In the genomic region with DNA sequence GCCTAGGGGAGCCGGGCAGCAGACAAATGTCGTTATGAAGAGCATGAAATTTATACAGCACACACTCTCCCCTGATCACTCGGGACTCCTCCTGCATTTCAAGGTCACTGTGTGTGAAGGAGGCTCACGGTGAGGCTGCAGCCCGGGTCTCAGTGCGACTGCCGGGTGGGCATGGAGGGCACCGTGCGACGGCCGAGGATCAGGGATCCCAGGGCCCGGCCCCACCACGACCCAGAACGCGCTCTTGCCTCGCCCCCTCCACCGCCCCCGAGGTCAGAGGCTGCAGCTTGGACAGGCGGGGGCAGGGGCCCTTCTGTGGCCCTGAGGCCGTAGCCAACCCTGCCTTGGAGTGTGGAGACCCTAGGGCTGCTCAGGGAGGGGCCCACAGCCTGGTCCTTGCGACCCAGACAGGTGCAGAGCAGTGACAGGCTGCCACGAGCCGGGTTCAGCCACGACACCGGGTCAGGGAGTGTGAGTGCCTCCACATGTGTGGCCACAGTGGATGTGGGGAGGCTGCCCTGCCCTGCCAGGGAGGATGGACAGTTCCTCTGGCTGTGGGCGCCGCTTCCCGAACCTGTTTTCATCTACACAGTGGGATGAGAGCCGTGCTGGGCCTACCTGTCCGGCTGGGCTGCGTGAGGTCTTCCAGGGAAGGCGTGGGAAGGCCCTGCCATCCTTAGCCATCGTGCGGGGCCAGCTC, we compare ENCODE assay signal across 18 cellular contexts.
A peak's percentile ranks its signal among the peaks of the same experiment; 100 is the strongest.
DNase-seq lines count a peak whose midpoint lies in the region; ATAC-seq, FAIRE-seq and TF ChIP-seq lines count a peak whose summit lies in the region.
"Had no signal": no experiment of that assay in that cellular context is flagged by ENCODE, and none has a peak within 500 bp of the region (broad histone marks: within the 10 kb centered on the region; RNA-seq: fewer than 3 reads in every experiment).

No MANE protein-coding gene starts in this region.

- H3K9ac ChIP-seq in kidney (ENCODE audit: low read length in 2 of 2) = no peak overlapping the region

- no peak for TF ChIP-seq EP300 in sigmoid colon (IDR thresholded peaks at IDR 0.05)

- TF ChIP-seq CTCF in CD14-positive monocyte (IDR thresholded peaks at IDR 0.05) = no peak
- no peak for TF ChIP-seq CTCF in kidney (IDR thresholded peaks at IDR 0.05; ENCODE audit: borderline replicate concordance, extremely low read depth, insufficient read depth)
- TF ChIP-seq CTCF in sigmoid colon (IDR thresholded peaks at IDR 0.05) = no peak

- ATAC-seq in activated naive CD8-positive, alpha-beta T cell treated with anti-CD3 and anti-CD28 coated beads, Interleukin-2, amount 10 ng/mL, durations not matched to agents 7 days and 5 days (ENCODE audit: low read depth) = no peak
- ATAC-seq: A549, GM23338 had no signal

- H3K27me3 Mint-ChIP-seq in activated naive CD8-positive, alpha-beta T cell treated with anti-CD3 and anti-CD28 coated beads, Interleukin-2, amount 10 ng/mL, durations not matched to agents 7 days and 5 days = no peaks in the 10 kb centered on the region
- peaks cover 3% of the 10 kb centered on the region for H3K27me3 Mint-ChIP-seq in activated naive CD8-positive, alpha-beta T cell treated with anti-CD3 and anti-CD28 coated beads for 36 hours
- peaks cover 3 to 6% (median 5%) of the 10 kb centered on the region in 3 donors for H3K27me3 Mint-ChIP-seq in CD14-positive monocyte (ENCODE audit: low read depth in 3 of 3)

- H3K27me3 ChIP-seq in sigmoid colon = peaks cover 1 to 59% (median 17%) of the 10 kb centered on the region in 3 donors

- H3K4me1 Mint-ChIP-seq in activated naive CD8-positive, alpha-beta T cell treated with anti-CD3 and anti-CD28 coated beads, Interleukin-2, amount 10 ng/mL, durations not matched to agents 7 days and 5 days = no peaks in the 10 kb centered on the region
- no peaks in the 10 kb centered on the region for H3K4me1 Mint-ChIP-seq in activated naive CD8-positive, alpha-beta T cell treated with anti-CD3 and anti-CD28 coated beads for 36 hours
- H3K4me1 Mint-ChIP-seq in CD14-positive monocyte = no peaks in the 10 kb centered on the region
- H3K4me1 Mint-ChIP-seq: GM23338 had no signal

- POLR2A ChIA-PET in activated naive CD8-positive, alpha-beta T cell treated with anti-CD3 and anti-CD28 coated beads, Interleukin-2, amount 10 ng/mL, durations not matched to agents 7 days and 5 days (lab: Charles Lee) = no interaction called here

- WGBS in sigmoid colon, 2 donors = 73 to 80% methylated on average over 34 of the region's 34 CpGs

- no peaks in the 10 kb centered on the region for H3K36me3 ChIP-seq in kidney (ENCODE audit: control insufficient read depth in 1 of 2, insufficient read depth in 2 of 2, low read length in 2 of 2)
- H3K36me3 ChIP-seq in sigmoid colon = no peaks in the 10 kb centered on the region

- no peaks in the 10 kb centered on the region for H3K36me3 Mint-ChIP-seq in activated naive CD8-positive, alpha-beta T cell treated with anti-CD3 and anti-CD28 coated beads, Interleukin-2, amount 10 ng/mL, durations not matched to agents 7 days and 5 days
- no peaks in the 10 kb centered on the region for H3K36me3 Mint-ChIP-seq in activated naive CD8-positive, alpha-beta T cell treated with anti-CD3 and anti-CD28 coated beads for 36 hours
- no peaks in the 10 kb centered on the region for H3K36me3 Mint-ChIP-seq in CD14-positive monocyte

- TF ChIP-seq POLR2A in sigmoid colon (IDR thresholded peaks at IDR 0.05) = no peak

- DNase-seq in activated naive CD8-positive, alpha-beta T cell treated with anti-CD3 and anti-CD28 coated beads, Interleukin-2, amount 10 ng/mL, durations not matched to agents 7 days and 5 days = peak; percentile 14
- no peak for DNase-seq in activated naive CD8-positive, alpha-beta T cell treated with anti-CD3 and anti-CD28 coated beads for 36 hours
- peak; percentile 41 for DNase-seq in CD14-positive monocyte (ENCODE audit: low spot score)
- peak; percentile 71 for DNase-seq in kidney
- peak; percentile 57 for DNase-seq in sigmoid colon
- DNase-seq in NCI-H146 treated with DMSO at 0.1 percent for 48 hours (lab: John Stamatoyannopoulos, UW; ENCODE audit: unreplicated experiment) = no peak
- no peak for DNase-seq in NCI-H2081 treated with DMSO at 0.1 percent for 48 hours (lab: John Stamatoyannopoulos, UW)
- no peak for DNase-seq in hippocampal formation (lab: John Stamatoyannopoulos, UW)
- DNase-seq: NCI-H187 treated with DMSO at 0.1 percent for 48 hours, NCI-H2171 treated with DMSO at 0.1 percent for 48 hours, NCI-H446 treated with DMSO at 0.1 percent for 48 hours, NCI-H774, RPMI8226 had no signal

- H3K27ac ChIP-seq in kidney (ENCODE audit: low read depth in 2 of 2, low read length in 2 of 2) (no peak overlapping the region), sigmoid colon (no peak overlapping the region)
- H3K27ac ChIP-seq: A549, C4-2B, HL-60 had no signal

- no peaks in the 10 kb centered on the region for H3K9me3 Mint-ChIP-seq in activated naive CD8-positive, alpha-beta T cell treated with anti-CD3 and anti-CD28 coated beads, Interleukin-2, amount 10 ng/mL, durations not matched to agents 7 days and 5 days
- H3K9me3 Mint-ChIP-seq in activated naive CD8-positive, alpha-beta T cell treated with anti-CD3 and anti-CD28 coated beads for 36 hours = no peaks in the 10 kb centered on the region
- no peaks in the 10 kb centered on the region for H3K9me3 Mint-ChIP-seq in CD14-positive monocyte
- H3K9me3 Mint-ChIP-seq: GM23338 had no signal

- H3K4me1 ChIP-seq in kidney (ENCODE audit: control insufficient read depth in 1 of 2, insufficient read depth in 1 of 2, low read depth in 1 of 2, low read length in 2 of 2) (no peaks in the 10 kb centered on the region), sigmoid colon (no peaks in the 10 kb centered on the region)
- H3K4me1 ChIP-seq: A549 had no signal

- no peaks in the 10 kb centered on the region for H3K9me3 ChIP-seq in kidney (ENCODE audit: control insufficient read depth in 1 of 2, low read length in 2 of 2)
- H3K9me3 ChIP-seq in sigmoid colon = no peaks in the 10 kb centered on the region
- H3K9me3 ChIP-seq: A549 had no signal

- no peak overlapping the region for H3K4me3 Mint-ChIP-seq in activated naive CD8-positive, alpha-beta T cell treated with anti-CD3 and anti-CD28 coated beads, Interleukin-2, amount 10 ng/mL, durations not matched to agents 7 days and 5 days
- no peak overlapping the region for H3K4me3 Mint-ChIP-seq in activated naive CD8-positive, alpha-beta T cell treated with anti-CD3 and anti-CD28 coated beads for 36 hours
- H3K4me3 Mint-ChIP-seq in CD14-positive monocyte = no peak overlapping the region
- H3K4me3 Mint-ChIP-seq: GM23338 had no signal

- H3K27ac Mint-ChIP-seq in activated naive CD8-positive, alpha-beta T cell treated with anti-CD3 and anti-CD28 coated beads, Interleukin-2, amount 10 ng/mL, durations not matched to agents 7 days and 5 days = no peak overlapping the region
- H3K27ac Mint-ChIP-seq in activated naive CD8-positive, alpha-beta T cell treated with anti-CD3 and anti-CD28 coated beads for 36 hours = no peak overlapping the region
- no peak overlapping the region for H3K27ac Mint-ChIP-seq in CD14-positive monocyte
- H3K27ac Mint-ChIP-seq: GM23338 had no signal

- intact Hi-C loops in CD14-positive monocyte (cut with micrococcal nuclease) = no loop called here
- intact Hi-C loops in kidney (cut with DNase I) = no loop called here
- intact Hi-C loops in sigmoid colon (cut with DNase I) = no loop called here

- H3K4me3 ChIP-seq in kidney (ENCODE audit: low read length in 2 of 2) (no peak overlapping the region), sigmoid colon (no peak overlapping the region)
- H3K4me3 ChIP-seq: A549, GM23338 had no signal

- FAIRE-seq in kidney (lab: Jason Lieb, UNC) = no peak
- FAIRE-seq: A549, GM12892 had no signal

Comparison
In these comparisons a context has a peak if more than half of its experiments do, and no peak if none do; other contexts are left out.
1. DNase-seq: peak in activated naive CD8-positive, alpha-beta T cell treated with anti-CD3 and anti-CD28 coated beads, Interleukin-2, amount 10 ng/mL, durations not matched to agents 7 days and 5 days (single experiment), CD14-positive monocyte (single experiment), kidney (single experiment) and sigmoid colon (single experiment); none in activated naive CD8-positive, alpha-beta T cell treated with anti-CD3 and anti-CD28 coated beads for 36 hours (single experiment), NCI-H146 treated with DMSO at 0.1 percent for 48 hours (single experiment), NCI-H2081 treated with DMSO at 0.1 percent for 48 hours (single experiment) and hippocampal formation (0 of 2).